1 cellular context compared by ENCODE assay signal in the genomic region with DNA sequence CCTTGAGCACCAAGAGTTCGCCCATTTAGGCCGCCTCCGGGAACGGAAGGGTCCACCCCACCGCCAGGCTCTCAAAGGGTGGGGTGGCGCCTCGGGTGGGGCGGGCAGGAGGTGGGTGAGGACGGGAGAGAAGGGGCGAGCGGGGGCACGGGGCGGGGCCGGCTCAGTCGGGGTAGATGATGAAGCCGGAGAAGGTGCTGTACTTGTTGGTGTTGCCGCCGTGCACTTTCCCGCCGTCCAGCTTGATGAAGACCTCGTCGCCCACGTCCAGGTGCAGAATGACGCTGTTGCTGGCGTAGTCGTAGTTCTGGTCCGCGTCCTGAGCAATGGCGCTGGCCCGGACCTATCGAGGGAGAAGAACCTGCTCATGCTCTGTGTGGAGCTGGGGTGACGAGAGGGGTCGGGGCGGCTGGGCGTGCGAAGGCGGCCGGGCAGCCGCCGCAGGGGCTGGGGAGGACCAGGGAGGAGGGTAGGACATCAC.
TF ChIP-seq lines count a peak whose summit lies in the region.

No MANE protein-coding gene starts in this region.

TF ChIP-seq in GM23338, 12 proteins besides CTCF, POLR2A, EP300 and RAD21 (continued from another document):
- TF ChIP-seq EZH2phosphoT487 (IDR thresholded peaks at IDR 0.05; ENCODE audit: unreplicated experiment) = peak; percentile 66
